28 cellular contexts compared by ENCODE assay signal in the genomic region with DNA sequence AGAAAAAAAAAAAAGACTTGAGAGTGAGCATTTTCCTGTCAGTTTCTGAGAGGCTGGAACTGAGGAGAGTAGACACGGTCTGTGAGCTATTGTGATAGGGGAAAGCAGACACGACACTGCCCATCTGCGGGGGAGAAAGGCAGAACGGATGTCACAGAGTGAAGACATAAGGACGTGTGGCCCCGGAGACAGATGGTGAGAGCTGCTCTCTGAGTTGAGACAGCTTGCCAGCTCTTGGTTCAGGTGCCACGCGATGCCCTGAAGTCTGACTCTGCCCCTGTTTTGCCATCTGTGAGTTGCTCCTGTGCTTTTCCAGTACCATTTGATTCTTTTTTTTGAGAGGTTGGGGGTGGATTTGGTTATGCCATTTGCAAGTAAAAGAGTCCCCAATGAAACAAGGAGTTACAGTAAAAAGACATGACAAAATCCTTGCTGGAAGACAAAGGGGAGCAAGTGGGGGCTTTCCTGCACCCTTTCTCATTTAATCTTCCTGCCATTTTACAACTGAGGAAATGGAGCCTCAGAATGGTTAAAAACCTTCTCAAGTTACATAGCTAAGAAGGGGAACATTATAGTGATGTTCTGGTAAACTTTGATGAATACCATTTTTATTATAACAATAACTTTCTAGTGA.
DNase-seq lines count a peak whose midpoint lies in the region; ATAC-seq and TF ChIP-seq lines count a peak whose summit lies in the region.
"Had no signal": no experiment of that assay in that cellular context is flagged by ENCODE, and none has a peak within 500 bp of the region (broad histone marks: within the 10 kb centered on the region; RNA-seq: fewer than 3 reads in every experiment).

No MANE protein-coding gene starts in this region.

- peaks cover 21% of the 10 kb centered on the region for H3K9me2 ChIP-seq in GM23338 (ENCODE audit: insufficient read depth)

- H3F3A ChIP-seq in GM23338 (replicated peaks; ENCODE audit: low read depth), result no peaks in the 10 kb centered on the region

- H3K4me1 ChIP-seq in GM23338 (ENCODE audit: insufficient read depth), result peaks cover 14% of the 10 kb centered on the region
- no peaks in the 10 kb centered on the region for H3K4me1 ChIP-seq in esophagus muscularis mucosa
- H3K4me1 ChIP-seq: BE2C, prostate gland had no signal

- H3K27me3 Mint-ChIP-seq in GM23338 (ENCODE audit: insufficient read depth, low read depth, poor library complexity), result peaks cover 5% of the 10 kb centered on the region
- H3K27me3 Mint-ChIP-seq: brain; stimulated activated naive CD8-positive, alpha-beta T cell treated with anti-CD3 and anti-CD28 coated beads, Interleukin-15, Interleukin-2, amounts not matched to agents 100 ng/mL and 50 ng/mL, for 24 hours had no signal

- H3K36me3 ChIP-seq in GM23338 (ENCODE audit: insufficient read depth) (no peaks in the 10 kb centered on the region), esophagus muscularis mucosa (no peaks in the 10 kb centered on the region)
- H3K36me3 ChIP-seq: BE2C, neutrophil, prostate gland, thoracic aorta had no signal

- H3K27ac ChIP-seq in GM23338 (ENCODE audit: low read depth) (peak overlapping the region; percentile 78), esophagus muscularis mucosa (replicated peaks in 1 of 4) (no peak overlapping the region)
- H3K27ac ChIP-seq: neutrophil, prostate gland, thoracic aorta had no signal

- peak overlapping the region; percentile 26 for H3K4me3 ChIP-seq in GM23338
- no peak overlapping the region for H3K4me3 ChIP-seq in esophagus muscularis mucosa
- H3K4me3 ChIP-seq: K562, prostate gland, thoracic aorta had no signal

- TF ChIP-seq POLR2A in esophagus muscularis mucosa (IDR thresholded peaks at IDR 0.05; ENCODE audit: low read depth), result no peak

- no peaks in the 10 kb centered on the region for H4K20me1 ChIP-seq in GM23338 (replicated peaks; ENCODE audit: insufficient read depth)

- intact Hi-C loops in esophagus muscularis mucosa (cut with DNase I), result no loop called here

- WGBS in esophagus muscularis mucosa, result 55% methylated on average over 8 of the region's 8 CpGs

- ATAC-seq in GM23338 (peak; percentile 88), GM19324 (IDR thresholded peaks at IDR 0.05; ENCODE audit: low FRiP score, unreplicated experiment) (no peak), GM21360 (IDR thresholded peaks at IDR 0.05; ENCODE audit: unreplicated experiment) (no peak)
- ATAC-seq: activated CD8-positive, alpha-beta T cell treated with anti-CD3 and anti-CD28 coated beads, Interleukin-2, amount 10 ng/mL, durations not matched to agents 7 days and 5 days; CD8-positive, alpha-beta T cell; K562; left ventricle myocardium superior; sciatic nerve had no signal

- DNase-seq in GM23338 (ENCODE audit: low spot score), result peak; percentile 56
- peak; percentile 98 for DNase-seq in NCI-H524 (lab: John Stamatoyannopoulos, UW)
- DNase-seq in esophagus muscularis mucosa (ENCODE audit: extremely low spot score), result peak; percentile 74
- DNase-seq in myocyte (ENCODE audit: low read depth), result peak; percentile 2
- no peak for DNase-seq in inferior parietal cortex (ENCODE audit: extremely low spot score)
- no peak for DNase-seq in KG1 (lab: John Stamatoyannopoulos, UW)
- DNase-seq: activated CD4-positive, alpha-beta T cell treated with anti-CD3 and anti-CD28 coated beads for 4 hours; activated CD8-positive, alpha-beta T cell treated with anti-CD3 and anti-CD28 coated beads, Interleukin-2, amount 10 ng/mL, durations not matched to agents 7 days and 5 days; activated naive CD4-positive, alpha-beta T cell treated with anti-CD3 and anti-CD28 coated beads for 36 hours; BE2C; CD8-positive, alpha-beta T cell; EL; islet precursor cell; left ventricle myocardium superior; NCI-H1092; NCI-H187 treated with DMSO at 0.1 percent for 48 hours; NCI-H510A treated with DMSO at 0.1 percent for 48 hours; NK-92 treated with Interleukin-12 subunit alpha and Interleukin-12 subunit beta, amount 100 ng/mL, for 24 hours; stimulated activated CD8-positive, alpha-beta memory T cell treated with anti-CD3 and anti-CD28 coated beads, Interleukin-4, amount 100 ng/mL, for 48 hours had no signal

- H3K79me2 ChIP-seq in GM23338 (replicated peaks; ENCODE audit: insufficient read depth), result no peaks in the 10 kb centered on the region

- H3K4me2 ChIP-seq in GM23338, result peak overlapping the region; percentile 66

- peaks cover 11% of the 10 kb centered on the region; the same call in 2 of the 3 replicates for H3K36me3 Mint-ChIP-seq in GM23338 (ENCODE audit: low read depth)
- H3K36me3 Mint-ChIP-seq: brain; CD8-positive, alpha-beta T cell had no signal

- H3K27me3 ChIP-seq in GM23338 (ENCODE audit: insufficient read depth) (no peaks in the 10 kb centered on the region), esophagus muscularis mucosa (no peaks in the 10 kb centered on the region)
- H3K27me3 ChIP-seq: BE2C, neutrophil had no signal

- H3K4me3 Mint-ChIP-seq in GM23338, result 0 out of 3 replicates have a peak overlapping the region, but pooled peaks have one; percentile 1
- H3K4me3 Mint-ChIP-seq: activated CD8-positive, alpha-beta T cell treated with anti-CD3 and anti-CD28 coated beads, Interleukin-2, amount 10 ng/mL, durations not matched to agents 7 days and 5 days; activated naive CD4-positive, alpha-beta T cell treated with anti-CD3 and anti-CD28 coated beads for 36 hours; brain; CD8-positive, alpha-beta T cell; stimulated activated naive CD8-positive, alpha-beta T cell treated with anti-CD3 and anti-CD28 coated beads, Interleukin-15, Interleukin-2, amounts not matched to agents 100 ng/mL and 50 ng/mL, for 24 hours had no signal

- H3K9me3 Mint-ChIP-seq in GM23338, result peaks cover 5% of the 10 kb centered on the region; the same call in 1 of the 3 replicates
- H3K9me3 Mint-ChIP-seq: activated naive CD4-positive, alpha-beta T cell treated with anti-CD3 and anti-CD28 coated beads for 36 hours; CD8-positive, alpha-beta T cell; stimulated activated naive CD8-positive, alpha-beta T cell treated with anti-CD3 and anti-CD28 coated beads, Interleukin-15, Interleukin-2, amounts not matched to agents 100 ng/mL and 50 ng/mL, for 24 hours had no signal

- no peak for TF ChIP-seq EP300 in esophagus muscularis mucosa (IDR thresholded peaks at IDR 0.05)

- no peaks in the 10 kb centered on the region for H3K9me3 ChIP-seq in esophagus muscularis mucosa
- H3K9me3 ChIP-seq: BE2C, neutrophil, prostate gland, thoracic aorta had no signal

- TF ChIP-seq CTCF in GM23338 (conservative IDR thresholded peaks at IDR 0.05; ENCODE audit: low read depth in 2 of 2), result no peak
- no peak for TF ChIP-seq CTCF in esophagus muscularis mucosa (IDR thresholded peaks at IDR 0.05)

- peak overlapping the region; percentile 54 for H3K27ac Mint-ChIP-seq in GM23338
- H3K27ac Mint-ChIP-seq: activated CD8-positive, alpha-beta T cell treated with anti-CD3 and anti-CD28 coated beads, Interleukin-2, amount 10 ng/mL, durations not matched to agents 7 days and 5 days; activated naive CD4-positive, alpha-beta T cell treated with anti-CD3 and anti-CD28 coated beads for 36 hours; brain; CD8-positive, alpha-beta T cell; stimulated activated naive CD8-positive, alpha-beta T cell treated with anti-CD3 and anti-CD28 coated beads, Interleukin-15, Interleukin-2, amounts not matched to agents 100 ng/mL and 50 ng/mL, for 24 hours had no signal

- H2AFZ ChIP-seq in GM23338, result no peak overlapping the region

- peaks cover 20% of the 10 kb centered on the region for H3K4me1 Mint-ChIP-seq in GM23338
- H3K4me1 Mint-ChIP-seq: brain had no signal

TF ChIP-seq in GM23338, 12 proteins besides CTCF, POLR2A, EP300 and RAD21:
- TF ChIP-seq ZNF331 (CRISPR knock-in tag; IDR thresholded peaks at IDR 0.05; ENCODE audit: low read depth) (no peak), NANOG (IDR thresholded peaks at IDR 0.05; ENCODE audit: borderline replicate concordance) (peak; percentile 77)

Comparison
In these comparisons a context has a peak if more than half of its experiments do, and no peak if none do; other contexts are left out.
1. DNase-seq: peak in GM23338 (single experiment), NCI-H524 (2 of 2), esophagus muscularis mucosa (single experiment) and myocyte (single experiment); none in inferior parietal cortex (single experiment) and KG1 (single experiment).